In genomic region chr9:2570615-2571479, GRCh38 we compare ENCODE assay signal across 8 cellular contexts. TPM values are rescaled to one million over a fixed set of nuclear protein-coding genes. Genes with fewer than 3 reads are reported as not detected.
DNase-seq lines count a peak whose midpoint lies in the region; ATAC-seq and TF ChIP-seq lines count a peak whose summit lies in the region.

No MANE protein-coding gene starts in this region.

- ATAC-seq in GM18909 (IDR thresholded peaks at IDR 0.05; ENCODE audit: poor library complexity, unreplicated experiment) (peak; percentile 86), HG03354 (IDR thresholded peaks at IDR 0.05; ENCODE audit: poor library complexity, severe bottlenecking, unreplicated experiment) (peak; percentile 63)

- TF ChIP-seq EP300 in transverse colon (IDR thresholded peaks at IDR 0.05; ENCODE audit: low read depth) = no peak

- intact Hi-C loops in CD14-positive monocyte (cut with micrococcal nuclease) = no loop called here
- intact Hi-C loops in transverse colon (cut with DNase I; ENCODE audit: low total_unique reads) = no loop called here

- H3K9me3 ChIP-seq in transverse colon = no peaks in the 10 kb centered on the region

- H3K36me3 ChIP-seq in transverse colon = no peaks in the 10 kb centered on the region

- no peak overlapping the region for H3K4me3 ChIP-seq in transverse colon

- DNase-seq in CD14-positive monocyte (ENCODE audit: low spot score) (peak; percentile 64), NCI-H69 (lab: John Stamatoyannopoulos, UW) (peak; percentile 99), brain pericyte (ENCODE audit: low read depth, low spot score) (peak; percentile 2), medulla oblongata (ENCODE audit: extremely low spot score) (peak; percentile 54), transverse colon (peak; percentile 95), mesenteric fat pad (ENCODE audit: low spot score) (no peak)

- no peaks in the 10 kb centered on the region for H3K36me3 Mint-ChIP-seq in CD14-positive monocyte

- H3K4me3 Mint-ChIP-seq in CD14-positive monocyte = no peak overlapping the region

- peaks cover 0 to 3% (median 2%) of the 10 kb centered on the region in 3 donors for H3K27me3 Mint-ChIP-seq in CD14-positive monocyte (ENCODE audit: low read depth in 3 of 3)

- H3K27ac Mint-ChIP-seq in CD14-positive monocyte = no peak overlapping the region

- peaks cover 4% of the 10 kb centered on the region for H3K4me1 Mint-ChIP-seq in CD14-positive monocyte

- 22 to 44% methylated on average over 5 to 7 of the region's 7 CpGs for WGBS in transverse colon (ENCODE audit: low coverage in 1 of 2), 2 donors

- no peak for TF ChIP-seq POLR2A in transverse colon (IDR thresholded peaks at IDR 0.05)

- no peak for TF ChIP-seq CTCF in CD14-positive monocyte (IDR thresholded peaks at IDR 0.05)
- TF ChIP-seq CTCF in transverse colon (IDR thresholded peaks at IDR 0.05) = no peak

- peak overlapping the region; percentile 57 to 72 (median 60) for H3K27ac ChIP-seq in transverse colon

- no peaks in the 10 kb centered on the region for H3K27me3 ChIP-seq in transverse colon

- peaks cover 11 to 36% (median 20%) of the 10 kb centered on the region in 4 donors for H3K4me1 ChIP-seq in transverse colon

- H3K9me3 Mint-ChIP-seq in CD14-positive monocyte = peaks cover 0 to 5% (median 0%) of the 10 kb centered on the region in 7 donors

- in situ Hi-C loops in transverse colon (cut with MboI; ENCODE audit: low pct_ligation_motif_present in 1 of 4, low pct_unique_long_range_greater_than_20kb in 1 of 4, low sequenced_read_pairs in 3 of 4) = no loop called here

RNA-seq across cellular contexts. Expression of gene VLDLR, which starts 50.7 kb away (rescaled TPM):
- under 1 TPM in 1 of 2 donors, not detected in 1; 0.07 TPM for polyA plus RNA-seq in CD14-positive monocyte
- total RNA-seq in transverse colon (10 to 100 TPM in 2 of 4 donors, 1 to 10 TPM in 1, under 1 TPM in 1; 0.80 to 14.0 (median 9.6) TPM), mesenteric fat pad (47.9 TPM)
